In genomic region chr4:8033776-8034528, GRCh38 we compare ENCODE assay signal across 31 cellular contexts.
"Had no signal": no experiment of that assay in that cellular context is flagged by ENCODE, and none has a peak within 500 bp of the region (broad histone marks: within the 10 kb centered on the region; RNA-seq: fewer than 3 reads in every experiment).

No MANE protein-coding gene starts in this region.

- H3K4me2 ChIP-seq: hepatocyte had no signal

- H3K27ac ChIP-seq: body of pancreas, cardiac muscle cell, gastroesophageal sphincter, hepatocyte, left ventricle myocardium inferior, right lobe of liver, testis, transverse colon, uterus, VCaP had no signal

- H3K9me3 ChIP-seq: body of pancreas, gastroesophageal sphincter, left ventricle myocardium inferior, right lobe of liver, testis, transverse colon, uterus had no signal

- FAIRE-seq: endothelial cell of umbilical vein, TTC549 had no signal

- DNase-seq: activated CD4-positive, alpha-beta T cell treated with anti-CD3 and anti-CD28 coated beads for 48 hours; activated CD4-positive, alpha-beta T cell treated with anti-CD3 and anti-CD28 coated beads, Interleukin-2, amount 50 U/mL, for 48 hours; activated CD8-positive, alpha-beta memory T cell treated with anti-CD3 and anti-CD28 coated beads for 24 hours; activated effector memory CD4-positive, alpha-beta T cell treated with Interleukin-2 at 50 U/mL for 16 hours; activated naive CD4-positive, alpha-beta T cell treated with Interleukin-2 at 50 U/mL for 16 hours; aorta; body of pancreas; cortex of kidney; effector memory CD8-positive, alpha-beta T cell; islet precursor cell; left ventricle myocardium inferior; mammary epithelial cell; naive thymus-derived CD4-positive, alpha-beta T cell; occipital lobe; right lobe of liver; stimulated activated CD4-positive, alpha-beta T cell treated with anti-CD3 and anti-CD28 coated beads, Interleukin-1b, Interleukin-23, amount 100 ng/mL, for 48 hours; stimulated activated CD4-positive, alpha-beta T cell treated with anti-CD3 and anti-CD28 coated beads, Interleukin-4, amount 100 ng/mL, for 4 hours; stimulated activated CD8-positive, alpha-beta memory T cell treated with anti-CD3 and anti-CD28 coated beads, Interleukin-4, amount 100 ng/mL, for 48 hours; T-helper 1 cell; testis; transverse colon; uterus had no signal

- H3K27me3 ChIP-seq: body of pancreas, cardiac muscle cell, gastroesophageal sphincter, hepatocyte, right lobe of liver, testis, transverse colon, uterus had no signal

- H3K4me3 ChIP-seq: body of pancreas, cardiac muscle cell, gastroesophageal sphincter, hepatocyte, left ventricle myocardium inferior, right lobe of liver, testis, transverse colon, uterus had no signal

- ATAC-seq: body of pancreas; effector memory CD8-positive, alpha-beta T cell; gastroesophageal sphincter; naive thymus-derived CD4-positive, alpha-beta T cell had no signal

- H3K36me3 ChIP-seq: cardiac muscle cell, left ventricle myocardium inferior, right lobe of liver, transverse colon, uterus had no signal

- H3K79me2 ChIP-seq: hepatocyte had no signal

- H3K36me3 Mint-ChIP-seq: mesothelial cell of epicardium; naive thymus-derived CD4-positive, alpha-beta T cell had no signal

- H3K4me3 Mint-ChIP-seq: activated naive CD8-positive, alpha-beta T cell; effector memory CD8-positive, alpha-beta T cell; mesothelial cell of epicardium; naive thymus-derived CD4-positive, alpha-beta T cell; stimulated activated memory B cell treated with anti-CD40 and anti-IgM and Interleukin-4, amounts not matched to agents 10 μg/mL and 1 μg/mL and 100 μg/mL, for 72 hours had no signal

- H2AFZ ChIP-seq: hepatocyte had no signal

- H3K27ac Mint-ChIP-seq: activated naive CD8-positive, alpha-beta T cell; effector memory CD8-positive, alpha-beta T cell; mesothelial cell of epicardium; naive thymus-derived CD4-positive, alpha-beta T cell had no signal

- H3K9me3 Mint-ChIP-seq: effector memory CD8-positive, alpha-beta T cell; mesothelial cell of epicardium; stimulated activated memory B cell treated with anti-CD40 and anti-IgM and Interleukin-4, amounts not matched to agents 10 μg/mL and 1 μg/mL and 100 μg/mL, for 72 hours had no signal

- H3K4me1 ChIP-seq: body of pancreas, gastroesophageal sphincter, left ventricle myocardium inferior, right lobe of liver, testis, uterus had no signal
